In genomic region chr1:153532769-153533599, GRCh38 we compare ENCODE assay signal across 1 cellular context.
TF ChIP-seq lines count a peak whose summit lies in the region.

No MANE protein-coding gene starts in this region.

TF ChIP-seq in HepG2, 621 proteins besides CTCF, POLR2A, EP300 and RAD21 (continued from another document):
- no peak for TF ChIP-seq ZBTB40 (IDR thresholded peaks at IDR 0.05)
- no peak for TF ChIP-seq ZBTB40 (CRISPR knock-in tag; IDR thresholded peaks at IDR 0.05)
- 0 out of 2 replicates have a peak, but pooled peaks have one; percentile 33 for TF ChIP-seq PPARG (CRISPR knock-in tag; conservative IDR thresholded peaks at IDR 0.05)
- no peak for TF ChIP-seq RBFOX2 (IDR thresholded peaks at IDR 0.05; ENCODE audit: low read depth, low read length)
- no peak for TF ChIP-seq THAP7 (CRISPR knock-in tag; IDR thresholded peaks at IDR 0.05)
- TF ChIP-seq GLMP (CRISPR knock-in tag; IDR thresholded peaks at IDR 0.05; ENCODE audit: borderline replicate concordance), result no peak
- peak; percentile 53; the same call in 1 of the 2 replicates for TF ChIP-seq TFAP4 (IDR thresholded peaks at IDR 0.05; ENCODE audit: borderline replicate concordance, low read depth)
- TF ChIP-seq ATF6 (CRISPR knock-in tag; conservative IDR thresholded peaks at IDR 0.05), result no peak
- no peak for TF ChIP-seq ZBTB38 (CRISPR knock-in tag; IDR thresholded peaks at IDR 0.05)
- no peak for TF ChIP-seq CEBPZ (IDR thresholded peaks at IDR 0.05; ENCODE audit: low read length)
- 0 out of 2 replicates have a peak, but pooled peaks have one; percentile 34 for TF ChIP-seq CEBPB (IDR thresholded peaks at IDR 0.05; ENCODE audit: borderline replicate concordance, low read depth, low read length)
- TF ChIP-seq CBX1 (IDR thresholded peaks at IDR 0.05; ENCODE audit: low read depth), result no peak
- peak; percentile 50; the same call in 1 of the 2 replicates for TF ChIP-seq ZNF615 (CRISPR knock-in tag; IDR thresholded peaks at IDR 0.05; ENCODE audit: borderline replicate concordance)
- TF ChIP-seq RELA (CRISPR knock-in tag; IDR thresholded peaks at IDR 0.05), result no peak
- no peak for TF ChIP-seq ZNF790 (CRISPR knock-in tag; IDR thresholded peaks at IDR 0.05; ENCODE audit: borderline replicate concordance)
- no peak for TF ChIP-seq ZNF816 (CRISPR knock-in tag; IDR thresholded peaks at IDR 0.05; ENCODE audit: borderline replicate concordance)
- no peak for TF ChIP-seq ZBTB2 (CRISPR knock-in tag; IDR thresholded peaks at IDR 0.05; ENCODE audit: low read depth)
- no peak for TF ChIP-seq PRPF4 (IDR thresholded peaks at IDR 0.05; ENCODE audit: low read depth, low read length, poor library complexity, severe bottlenecking)
- 0 out of 2 replicates have a peak, but pooled peaks have one; percentile 18 for TF ChIP-seq HNF4G (IDR thresholded peaks at IDR 0.05; ENCODE audit: borderline replicate concordance, low read depth, low read length)
- TF ChIP-seq HNF4G (CRISPR knock-in tag; IDR thresholded peaks at IDR 0.05; ENCODE audit: borderline replicate concordance, low read depth), result no peak
- no peak for TF ChIP-seq ZNF207 (IDR thresholded peaks at IDR 0.05; ENCODE audit: borderline replicate concordance)
- TF ChIP-seq FOXP4 (CRISPR knock-in tag; IDR thresholded peaks at IDR 0.05), result peak; percentile 72
- no peak for TF ChIP-seq POLR2G (IDR thresholded peaks at IDR 0.05; ENCODE audit: low read depth, low read length)
- no peak for TF ChIP-seq BRCA1 (CRISPR knock-in tag; IDR thresholded peaks at IDR 0.05)
- TF ChIP-seq CREM (IDR thresholded peaks at IDR 0.05), result no peak; the same call in 1 of the 2 replicates
- TF ChIP-seq CREM (CRISPR knock-in tag; IDR thresholded peaks at IDR 0.05), result no peak
- no peak for TF ChIP-seq HHEX (CRISPR knock-in tag; IDR thresholded peaks at IDR 0.05)
- no peak for TF ChIP-seq AGO2 (optimal IDR thresholded peaks at IDR 0.05; ENCODE audit: low read depth, low read length)
- TF ChIP-seq ARNTL (CRISPR knock-in tag; IDR thresholded peaks at IDR 0.05), result no peak
- TF ChIP-seq MTERF4 (CRISPR knock-in tag; IDR thresholded peaks at IDR 0.05), result no peak
- TF ChIP-seq NCOA5 (CRISPR knock-in tag; IDR thresholded peaks at IDR 0.05), result no peak
- TF ChIP-seq CBX5 (CRISPR knock-in tag; IDR thresholded peaks at IDR 0.05; ENCODE audit: borderline replicate concordance), result no peak
- TF ChIP-seq MEF2D (CRISPR knock-in tag; IDR thresholded peaks at IDR 0.05), result 0 out of 2 replicates have a peak, but pooled peaks have one; percentile 40
- TF ChIP-seq NFRKB (IDR thresholded peaks at IDR 0.05), result no peak
- TF ChIP-seq PAX8 (CRISPR knock-in tag; IDR thresholded peaks at IDR 0.05; ENCODE audit: borderline replicate concordance), result no peak
